ENCODE assay signal across 17 cellular contexts in the genomic region with DNA sequence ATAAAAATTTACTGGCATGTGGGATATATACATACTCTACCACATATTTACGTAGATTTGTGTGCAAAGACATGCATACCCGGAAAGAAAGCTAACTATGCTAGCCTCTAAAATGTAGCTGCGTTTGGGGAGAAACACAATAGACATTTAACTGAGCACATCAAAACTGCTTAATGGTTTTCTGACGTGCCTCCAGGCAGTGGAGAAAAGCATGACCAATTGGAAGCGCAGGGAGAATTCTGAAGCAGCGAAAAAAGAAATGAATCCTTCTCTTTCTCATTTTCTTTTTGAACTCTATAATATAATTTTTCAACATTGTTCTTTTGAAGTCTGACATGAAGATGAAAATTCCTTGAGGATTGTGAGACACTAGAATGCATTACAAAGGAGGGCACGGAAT.
DNase-seq lines count a peak whose midpoint lies in the region; ATAC-seq and TF ChIP-seq lines count a peak whose summit lies in the region.
"Had no signal": no experiment of that assay in that cellular context is flagged by ENCODE, and none has a peak within 500 bp of the region (broad histone marks: within the 10 kb centered on the region; RNA-seq: fewer than 3 reads in every experiment).

No MANE protein-coding gene starts in this region.

- H3K18ac ChIP-seq in trophoblast cell (ENCODE audit: low read length): no peak overlapping the region

- H3K79me1 ChIP-seq in trophoblast cell (ENCODE audit: low read length): peaks cover 16% of the 10 kb centered on the region

- no peak overlapping the region for H3K14ac ChIP-seq in trophoblast cell (ENCODE audit: low read length)

- intact Hi-C loops in ascending aorta (cut with DNase I): no loop called here

- H3K27ac ChIP-seq in SK-N-MC: no peak overlapping the region
- peak overlapping the region; percentile 6 for H3K27ac ChIP-seq in trophoblast cell (ENCODE audit: low read depth, low read length)
- no peak overlapping the region for H3K27ac ChIP-seq in ascending aorta

- peak overlapping the region; percentile 58 for H3K4me3 ChIP-seq in SK-N-MC
- H3K4me3 ChIP-seq in trophoblast cell (ENCODE audit: low read depth, low read length): no peak overlapping the region
- no peak overlapping the region for H3K4me3 ChIP-seq in ascending aorta

- no peak overlapping the region for H2BK120ac ChIP-seq in trophoblast cell (ENCODE audit: insufficient read depth, low read length, poor library complexity)

- H2AFZ ChIP-seq in trophoblast cell (ENCODE audit: insufficient read depth, low read length, poor library complexity): no peak overlapping the region

- peaks cover 3 to 5% of the 10 kb centered on the region in 2 experiments for H3K4me1 ChIP-seq in trophoblast cell (ENCODE audit: control insufficient read depth in 1 of 2, insufficient read depth in 2 of 2, low read length in 2 of 2)
- H3K4me1 ChIP-seq in ascending aorta: no peaks in the 10 kb centered on the region

- H3K23ac ChIP-seq in trophoblast cell (ENCODE audit: low read length): no peak overlapping the region

- H4K8ac ChIP-seq in trophoblast cell (ENCODE audit: low read depth, low read length): no peak overlapping the region

- DNase-seq in COLO829 (ENCODE audit: low spot score) (peak; percentile 44), SK-N-MC (ENCODE audit: low read depth, low spot score) (no peak), foreskin melanocyte (peak; percentile 88), trophoblast cell (no peak), ascending aorta (ENCODE audit: low spot score in 2 of 2) (no peak), SW480 (ENCODE audit: low spot score) (no peak), SIG-M5 treated with dmso at 0.1 percent for 504 hours (lab: John Stamatoyannopoulos, UW; ENCODE audit: unreplicated experiment) (no peak)
- DNase-seq: 8988T; ACHN; C1 segment of cervical spinal cord; CD4-positive, alpha-beta T cell; DND-41; GF-D8; HCEC 1CT; HFFc6; IMR-90 had no signal

- H3K79me2 ChIP-seq in trophoblast cell (ENCODE audit: control insufficient read depth, insufficient read depth, low read length, poor library complexity): peaks cover 4% of the 10 kb centered on the region

- H2BK5ac ChIP-seq in trophoblast cell (ENCODE audit: low read depth, low read length, poor library complexity): no peak overlapping the region

- no peaks in the 10 kb centered on the region for H3K27me3 ChIP-seq in trophoblast cell (ENCODE audit: insufficient read depth, low read length)
- H3K27me3 ChIP-seq in ascending aorta: no peaks in the 10 kb centered on the region

- no peak overlapping the region for H3K4ac ChIP-seq in trophoblast cell (ENCODE audit: low read depth, low read length)

- no peak for ATAC-seq in HG02798 (IDR thresholded peaks at IDR 0.05; ENCODE audit: poor library complexity, unreplicated experiment)

- H2BK12ac ChIP-seq in trophoblast cell (ENCODE audit: low read length): no peak overlapping the region

- no peak overlapping the region for H4K91ac ChIP-seq in trophoblast cell (ENCODE audit: low read depth, low read length)

- H2AK5ac ChIP-seq in trophoblast cell (ENCODE audit: low read length): no peak overlapping the region

- no peak overlapping the region for H4K12ac ChIP-seq in trophoblast cell (ENCODE audit: low read depth, low read length)

- no peaks in the 10 kb centered on the region for H3K9me3 ChIP-seq in SK-N-MC (ENCODE audit: low read depth, low read length)
- H3K9me3 ChIP-seq in trophoblast cell (ENCODE audit: insufficient read depth, low read depth, low read length): no peaks in the 10 kb centered on the region
- no peaks in the 10 kb centered on the region for H3K9me3 ChIP-seq in ascending aorta

- H3K36me3 ChIP-seq in SK-N-MC (ENCODE audit: insufficient read depth, low read length): no peaks in the 10 kb centered on the region
- no peaks in the 10 kb centered on the region for H3K36me3 ChIP-seq in trophoblast cell (ENCODE audit: control insufficient read depth in 1 of 2, insufficient read depth in 2 of 2, low read length in 2 of 2)
- H3K36me3 ChIP-seq in ascending aorta: no peaks in the 10 kb centered on the region

- no peak for TF ChIP-seq CTCF in ascending aorta (IDR thresholded peaks at IDR 0.05)

- no peak overlapping the region for H3K4me2 ChIP-seq in trophoblast cell (ENCODE audit: low read length)

- H3K9ac ChIP-seq in SK-N-MC (ENCODE audit: insufficient read length) (no peak overlapping the region), trophoblast cell (ENCODE audit: low read length) (no peak overlapping the region)

- no CpG with 5 or more reads among the region's 7 CpGs for WGBS in trophoblast cell (ENCODE audit: extremely low coverage, insufficient coverage, insufficient read length)

Comparison
In these comparisons a context has a peak if more than half of its experiments do, and no peak if none do; other contexts are left out.
1. DNase-seq: peak in COLO829 (single experiment) and foreskin melanocyte (single experiment); none in SK-N-MC (single experiment), trophoblast cell (0 of 2), ascending aorta (0 of 2), SW480 (single experiment) and SIG-M5 treated with dmso at 0.1 percent for 504 hours (single experiment).